Comparison of ENCODE assay signal across 1 cellular context in genomic region chr14:31222834-31223233, GRCh38.
TF ChIP-seq lines count a peak whose summit lies in the region.

No MANE protein-coding gene starts in this region.

TF ChIP-seq in HepG2, 621 proteins besides CTCF, POLR2A, EP300 and RAD21 (continued from another document and continues in another):
- TF ChIP-seq NCOA5 (CRISPR knock-in tag; IDR thresholded peaks at IDR 0.05): no peak
- TF ChIP-seq HDAC6 (IDR thresholded peaks at IDR 0.05; ENCODE audit: low read depth, low read length): no peak
- no peak for TF ChIP-seq MLXIP (CRISPR knock-in tag; IDR thresholded peaks at IDR 0.05; ENCODE audit: borderline replicate concordance)
- peak; percentile 82; the same call in 1 of the 2 replicates for TF ChIP-seq RCOR2 (CRISPR knock-in tag; IDR thresholded peaks at IDR 0.05)
- TF ChIP-seq KDM1A (CRISPR knock-in tag; IDR thresholded peaks at IDR 0.05): peak; percentile 83
- TF ChIP-seq ZNF550 (CRISPR knock-in tag; IDR thresholded peaks at IDR 0.05; ENCODE audit: borderline replicate concordance): no peak
- no peak for TF ChIP-seq TFE3 (CRISPR knock-in tag; IDR thresholded peaks at IDR 0.05)
- no peak for TF ChIP-seq EED (CRISPR knock-in tag; IDR thresholded peaks at IDR 0.05)
- TF ChIP-seq ZNF121 (CRISPR knock-in tag; IDR thresholded peaks at IDR 0.05): peak; percentile 98
- no peak for TF ChIP-seq CEBPZ (IDR thresholded peaks at IDR 0.05; ENCODE audit: low read length)
- no peak for TF ChIP-seq ZNF260 (CRISPR knock-in tag; IDR thresholded peaks at IDR 0.05; ENCODE audit: borderline replicate concordance, low read depth)
- TF ChIP-seq POGZ (CRISPR knock-in tag; IDR thresholded peaks at IDR 0.05): 0 out of 2 replicates have a peak, but pooled peaks have one; percentile 55
- peak; percentile 64; the same call in 1 of the 2 replicates for TF ChIP-seq EHMT2 (IDR thresholded peaks at IDR 0.05; ENCODE audit: borderline replicate concordance, low read depth, low read length)
- TF ChIP-seq ZNF142 (CRISPR knock-in tag; IDR thresholded peaks at IDR 0.05): no peak
- TF ChIP-seq ZBTB7B (CRISPR knock-in tag; IDR thresholded peaks at IDR 0.05): no peak
- no peak for TF ChIP-seq TRIM24 (CRISPR knock-in tag; IDR thresholded peaks at IDR 0.05)
- TF ChIP-seq ADNP (CRISPR knock-in tag; IDR thresholded peaks at IDR 0.05): peak; percentile 79
- TF ChIP-seq ARNT (IDR thresholded peaks at IDR 0.05): no peak
- no peak for TF ChIP-seq DNMT1 (CRISPR knock-in tag; IDR thresholded peaks at IDR 0.05)
- no peak for TF ChIP-seq ZNF207 (IDR thresholded peaks at IDR 0.05; ENCODE audit: borderline replicate concordance)
- TF ChIP-seq PRDM10 (CRISPR knock-in tag; IDR thresholded peaks at IDR 0.05; ENCODE audit: low read depth): no peak
- TF ChIP-seq, protein P1, sequence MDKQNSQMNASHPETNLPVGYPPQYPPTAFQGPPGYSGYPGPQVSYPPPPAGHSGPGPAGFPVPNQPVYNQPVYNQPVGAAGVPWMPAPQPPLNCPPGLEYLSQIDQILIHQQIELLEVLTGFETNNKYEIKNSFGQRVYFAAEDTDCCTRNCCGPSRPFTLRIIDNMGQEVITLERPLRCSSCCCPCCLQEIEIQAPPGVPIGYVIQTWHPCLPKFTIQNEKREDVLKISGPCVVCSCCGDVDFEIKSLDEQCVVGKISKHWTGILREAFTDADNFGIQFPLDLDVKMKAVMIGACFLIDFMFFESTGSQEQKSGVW (CRISPR knock-in tag; IDR thresholded peaks at IDR 0.05; ENCODE audit: borderline replicate concordance): no peak
- TF ChIP-seq DMAP1 (CRISPR knock-in tag; IDR thresholded peaks at IDR 0.05): no peak
- TF ChIP-seq HNF4A (CRISPR knock-in tag; IDR thresholded peaks at IDR 0.05): peak; percentile 59; the same call in 1 of the 2 replicates
- TF ChIP-seq CERS6 (CRISPR knock-in tag; IDR thresholded peaks at IDR 0.05): no peak
- TF ChIP-seq, protein P2, sequence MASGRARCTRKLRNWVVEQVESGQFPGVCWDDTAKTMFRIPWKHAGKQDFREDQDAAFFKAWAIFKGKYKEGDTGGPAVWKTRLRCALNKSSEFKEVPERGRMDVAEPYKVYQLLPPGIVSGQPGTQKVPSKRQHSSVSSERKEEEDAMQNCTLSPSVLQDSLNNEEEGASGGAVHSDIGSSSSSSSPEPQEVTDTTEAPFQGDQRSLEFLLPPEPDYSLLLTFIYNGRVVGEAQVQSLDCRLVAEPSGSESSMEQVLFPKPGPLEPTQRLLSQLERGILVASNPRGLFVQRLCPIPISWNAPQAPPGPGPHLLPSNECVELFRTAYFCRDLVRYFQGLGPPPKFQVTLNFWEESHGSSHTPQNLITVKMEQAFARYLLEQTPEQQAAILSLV (CRISPR knock-in tag; IDR thresholded peaks at IDR 0.05; ENCODE audit: borderline replicate concordance): no peak
- no peak for TF ChIP-seq ZNF598 (CRISPR knock-in tag; IDR thresholded peaks at IDR 0.05; ENCODE audit: borderline replicate concordance)
- no peak for TF ChIP-seq RBM39 (IDR thresholded peaks at IDR 0.05; ENCODE audit: low read depth, low read length, poor library complexity, severe bottlenecking)
- TF ChIP-seq TAF1 (CRISPR knock-in tag; IDR thresholded peaks at IDR 0.05): no peak
- no peak for TF ChIP-seq NFYB (CRISPR knock-in tag; IDR thresholded peaks at IDR 0.05)
- TF ChIP-seq HNF4G (IDR thresholded peaks at IDR 0.05; ENCODE audit: borderline replicate concordance, low read depth, low read length): 0 out of 2 replicates have a peak, but pooled peaks have one; percentile 41
- no peak for TF ChIP-seq HNF4G (CRISPR knock-in tag; IDR thresholded peaks at IDR 0.05; ENCODE audit: borderline replicate concordance, low read depth)
- TF ChIP-seq ZNF567 (CRISPR knock-in tag; IDR thresholded peaks at IDR 0.05; ENCODE audit: borderline replicate concordance): no peak
- TF ChIP-seq, protein P3, sequence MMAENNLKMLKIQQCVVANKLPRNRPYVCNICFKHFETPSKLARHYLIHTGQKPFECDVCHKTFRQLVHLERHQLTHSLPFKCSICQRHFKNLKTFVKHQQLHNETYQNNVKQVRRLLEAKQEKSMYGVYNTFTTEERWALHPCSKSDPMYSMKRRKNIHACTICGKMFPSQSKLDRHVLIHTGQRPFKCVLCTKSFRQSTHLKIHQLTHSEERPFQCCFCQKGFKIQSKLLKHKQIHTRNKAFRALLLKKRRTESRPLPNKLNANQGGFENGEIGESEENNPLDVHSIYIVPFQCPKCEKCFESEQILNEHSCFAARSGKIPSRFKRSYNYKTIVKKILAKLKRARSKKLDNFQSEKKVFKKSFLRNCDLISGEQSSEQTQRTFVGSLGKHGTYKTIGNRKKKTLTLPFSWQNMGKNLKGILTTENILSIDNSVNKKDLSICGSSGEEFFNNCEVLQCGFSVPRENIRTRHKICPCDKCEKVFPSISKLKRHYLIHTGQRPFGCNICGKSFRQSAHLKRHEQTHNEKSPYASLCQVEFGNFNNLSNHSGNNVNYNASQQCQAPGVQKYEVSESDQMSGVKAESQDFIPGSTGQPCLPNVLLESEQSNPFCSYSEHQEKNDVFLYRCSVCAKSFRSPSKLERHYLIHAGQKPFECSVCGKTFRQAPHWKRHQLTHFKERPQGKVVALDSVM (CRISPR knock-in tag; IDR thresholded peaks at IDR 0.05): peak; percentile 95
- TF ChIP-seq DR1 (CRISPR knock-in tag; IDR thresholded peaks at IDR 0.05): no peak
- TF ChIP-seq ZNF547 (CRISPR knock-in tag; IDR thresholded peaks at IDR 0.05): no peak
- no peak for TF ChIP-seq MYC (CRISPR knock-in tag; IDR thresholded peaks at IDR 0.05; ENCODE audit: borderline replicate concordance)
